Comparison of ENCODE assay signal across 8 cellular contexts in the genomic region with DNA sequence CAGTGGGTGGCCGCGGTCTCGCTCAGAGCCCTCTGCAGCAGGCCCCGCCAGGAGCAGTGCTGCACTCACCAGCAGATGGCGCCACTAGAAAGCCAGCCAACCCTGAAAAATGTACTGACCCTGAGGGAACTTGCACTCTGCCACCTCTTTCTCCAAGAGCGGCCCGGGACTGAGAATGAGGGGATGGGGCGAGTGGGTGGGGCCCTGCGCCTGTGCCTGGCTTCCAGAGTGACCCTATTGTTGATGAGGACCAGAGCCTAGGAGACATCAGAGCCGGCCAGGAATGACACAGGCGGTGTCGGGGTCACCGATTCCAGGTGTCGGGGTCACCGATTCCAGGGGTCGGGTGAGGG. TPM values are rescaled to one million over a fixed set of nuclear protein-coding genes. Genes with fewer than 3 reads are reported as not detected.
DNase-seq lines count a peak whose midpoint lies in the region; ATAC-seq and TF ChIP-seq lines count a peak whose summit lies in the region.

No MANE protein-coding gene starts in this region.

- no peaks in the 10 kb centered on the region for H3K27me3 ChIP-seq in neural progenitor cell
- H3K27me3 ChIP-seq in subcutaneous abdominal adipose tissue (ENCODE audit: control insufficient read depth in 5 of 5, insufficient read depth in 4 of 5, low read length in 5 of 5) = peaks cover 0 to 1% (median 0%) of the 10 kb centered on the region in 5 donors

- H3K4me2 ChIP-seq in neural progenitor cell = no peak overlapping the region

- no peaks in the 10 kb centered on the region for H3K9me3 ChIP-seq in neural progenitor cell (ENCODE audit: low read depth)
- H3K9me3 ChIP-seq in subcutaneous abdominal adipose tissue (ENCODE audit: control insufficient read depth in 5 of 5, low read length in 5 of 5) = no peaks in the 10 kb centered on the region

- H3K79me2 ChIP-seq in neural progenitor cell (ENCODE audit: low read depth) = no peaks in the 10 kb centered on the region

- H3K4me3 ChIP-seq in AG09309 (ENCODE audit: control insufficient read depth, low read depth, low read length) (no peak overlapping the region), fibroblast of pulmonary artery (replicated peaks; ENCODE audit: low read depth, low read length) (no peak overlapping the region), neural progenitor cell (no peak overlapping the region), subcutaneous abdominal adipose tissue (ENCODE audit: low read depth in 1 of 5, low read length in 5 of 5) (no peak overlapping the region)

- H3K36me3 Mint-ChIP-seq in activated T-helper 17 cell treated with anti-CD3 and anti-CD28 coated beads, Interleukin-2, amount 50 U/mL, for 72 hours (ENCODE audit: low read depth) = no peaks in the 10 kb centered on the region
- H3K36me3 Mint-ChIP-seq in neural progenitor cell = peaks cover 4% of the 10 kb centered on the region

- no peak overlapping the region for H3K27ac ChIP-seq in neural progenitor cell
- peak overlapping the region; percentile 32 for H3K27ac ChIP-seq in subcutaneous abdominal adipose tissue (ENCODE audit: low read depth, low read length)

- H3K4me1 ChIP-seq in neural progenitor cell = no peaks in the 10 kb centered on the region
- H3K4me1 ChIP-seq in subcutaneous abdominal adipose tissue (ENCODE audit: control insufficient read depth in 5 of 5, insufficient read depth in 5 of 5, low read length in 5 of 5) = peaks cover 3 to 49% (median 41%) of the 10 kb centered on the region in 5 donors

- no peaks in the 10 kb centered on the region for H3F3A ChIP-seq in neural progenitor cell (ENCODE audit: low read depth)

- no peaks in the 10 kb centered on the region for H3K9me3 Mint-ChIP-seq in activated T-helper 17 cell treated with anti-CD3 and anti-CD28 coated beads, Interleukin-2, amount 50 U/mL, for 72 hours
- no peaks in the 10 kb centered on the region for H3K9me3 Mint-ChIP-seq in neural progenitor cell

- no peak overlapping the region for H3K4me3 Mint-ChIP-seq in activated T-helper 17 cell treated with anti-CD3 and anti-CD28 coated beads, Interleukin-2, amount 50 U/mL, for 72 hours
- H3K4me3 Mint-ChIP-seq in neural progenitor cell = peak overlapping the region; percentile 15

- no peak overlapping the region for H3K27ac Mint-ChIP-seq in activated T-helper 17 cell treated with anti-CD3 and anti-CD28 coated beads, Interleukin-2, amount 50 U/mL, for 72 hours
- H3K27ac Mint-ChIP-seq in neural progenitor cell = no peak overlapping the region

- TF ChIP-seq CTCF in AG09309 (IDR thresholded peaks at IDR 0.05; ENCODE audit: control insufficient read depth, insufficient read depth, low read depth, low read length, missing control alignments) (peak; percentile 96), fibroblast of pulmonary artery (IDR thresholded peaks at IDR 0.05; ENCODE audit: low read length, missing control alignments) (peak; percentile 89), neural progenitor cell (IDR thresholded peaks at IDR 0.05) (peak; percentile 90)

- H2AFZ ChIP-seq in neural progenitor cell (replicated peaks) = peak overlapping the region; percentile 76

- H3K4me1 Mint-ChIP-seq in activated T-helper 17 cell treated with anti-CD3 and anti-CD28 coated beads, Interleukin-2, amount 50 U/mL, for 72 hours = peaks cover 5% of the 10 kb centered on the region
- H3K4me1 Mint-ChIP-seq in neural progenitor cell = peaks cover 38% of the 10 kb centered on the region

- no peaks in the 10 kb centered on the region for H4K20me1 ChIP-seq in neural progenitor cell (ENCODE audit: low read depth)

- ATAC-seq in GM18868 (IDR thresholded peaks at IDR 0.05; ENCODE audit: unreplicated experiment) = peak; percentile 84
- ATAC-seq in HG03460 (IDR thresholded peaks at IDR 0.05; ENCODE audit: unreplicated experiment) = peak; percentile 84
- ATAC-seq in activated T-helper 17 cell treated with anti-CD3 and anti-CD28 coated beads, Interleukin-2, amount 50 U/mL, for 72 hours (replicated peaks) = peak; percentile 87

- no peaks in the 10 kb centered on the region for H3K36me3 ChIP-seq in neural progenitor cell
- H3K36me3 ChIP-seq in subcutaneous abdominal adipose tissue (ENCODE audit: control insufficient read depth in 5 of 5, insufficient read depth in 5 of 5, low read length in 5 of 5) = no peaks in the 10 kb centered on the region

- no peak overlapping the region for H3K9ac ChIP-seq in neural progenitor cell
- peak overlapping the region in 1 of 5 donors; percentile 41 for H3K9ac ChIP-seq in subcutaneous abdominal adipose tissue (ENCODE audit: low read length in 5 of 5)

- DNase-seq in AG09309 (ENCODE audit: low read depth) (no peak), RKO (ENCODE audit: low spot score) (peak; percentile 65), fibroblast of pulmonary artery (ENCODE audit: low read depth) (peak; percentile 81), neural progenitor cell (ENCODE audit: low spot score) (peak; percentile 83)

- H3K27me3 Mint-ChIP-seq in activated T-helper 17 cell treated with anti-CD3 and anti-CD28 coated beads, Interleukin-2, amount 50 U/mL, for 72 hours = peaks cover 6% of the 10 kb centered on the region
- H3K27me3 Mint-ChIP-seq in neural progenitor cell (ENCODE audit: insufficient read depth, low read depth) = peaks cover 10% of the 10 kb centered on the region

RNA-seq across cellular contexts. Expression of a gene that starts 2.9 kb away (rescaled TPM):
- not detected for total RNA-seq in activated T-helper 17 cell treated with anti-CD3 and anti-CD28 coated beads, Interleukin-2, amount 50 U/mL, for 72 hours
- total RNA-seq in neural progenitor cell (ENCODE audit: low replicate concordance) = not detected in 2 replicates

RNA-seq across cellular contexts. Expression of a gene that starts 24.1 kb away (rescaled TPM):
- total RNA-seq in activated T-helper 17 cell treated with anti-CD3 and anti-CD28 coated beads, Interleukin-2, amount 50 U/mL, for 72 hours = 10 to 100 TPM; 11.9 to 19.7 TPM
- 16.4 and 28.3 TPM in 2 replicates for total RNA-seq in neural progenitor cell (ENCODE audit: low replicate concordance)

RNA-seq across cellular contexts. Expression of a gene that starts 36.7 kb away (rescaled TPM):
- total RNA-seq in activated T-helper 17 cell treated with anti-CD3 and anti-CD28 coated beads, Interleukin-2, amount 50 U/mL, for 72 hours = 10 to 100 TPM; 27.6 to 28.1 TPM
- 27.0 and 42.5 TPM in 2 replicates for total RNA-seq in neural progenitor cell (ENCODE audit: low replicate concordance)
